In the genomic region with DNA sequence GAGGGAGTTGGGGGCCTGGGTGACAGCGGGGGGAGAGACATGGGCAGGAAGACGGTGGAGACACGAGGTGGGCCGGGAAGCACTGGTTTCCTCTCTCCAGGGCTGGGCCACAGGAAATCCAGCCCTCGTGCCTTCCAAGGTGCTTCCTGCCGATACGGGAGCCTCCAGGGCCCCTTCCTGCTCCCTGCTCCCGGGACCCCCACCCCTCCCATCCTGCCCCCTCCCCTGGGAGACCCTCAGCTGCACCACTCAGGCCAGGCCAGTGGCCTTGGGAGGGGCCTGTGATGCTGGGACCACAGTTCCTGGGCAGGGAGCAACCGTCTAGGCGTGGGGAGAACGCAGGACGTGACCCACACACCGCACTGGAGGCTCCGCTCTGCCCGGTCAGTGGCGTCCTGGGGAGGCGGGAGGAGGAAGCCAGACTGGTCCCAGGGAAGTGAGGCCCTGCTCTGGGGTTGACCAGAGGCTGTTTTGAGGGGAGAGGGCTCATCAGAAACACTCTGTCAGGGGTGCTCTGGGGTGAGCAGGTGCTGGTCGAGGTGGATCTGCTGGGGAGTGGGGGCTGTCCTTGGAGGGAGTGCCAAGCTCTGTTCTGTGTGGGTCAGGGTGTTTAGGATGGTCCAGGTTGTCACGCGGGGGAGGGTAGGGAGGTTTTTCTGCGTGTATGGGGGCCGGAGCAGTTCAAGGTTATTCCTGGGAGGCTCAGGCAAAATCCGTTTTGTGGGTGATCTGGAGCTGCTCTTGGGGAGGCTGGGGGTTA, we compare ENCODE assay signal across 9 cellular contexts. TPM values are rescaled to one million over a fixed set of nuclear protein-coding genes. Genes with fewer than 3 reads are reported as not detected.
DNase-seq lines count a peak whose midpoint lies in the region; ATAC-seq and TF ChIP-seq lines count a peak whose summit lies in the region.
"Had no signal": no experiment of that assay in that cellular context is flagged by ENCODE, and none has a peak within 500 bp of the region (broad histone marks: within the 10 kb centered on the region; RNA-seq: fewer than 3 reads in every experiment).

SHANK3 (plus strand) TSS at position 353 of the 760 bp plus-strand sequence.

- no peaks in the 10 kb centered on the region for H3K4me1 ChIP-seq in urinary bladder (ENCODE audit: insufficient read depth)

- H3K4me3 ChIP-seq in urinary bladder (ENCODE audit: low read depth, low read length), result peak within 1 kb of the TSS; percentile 59

- peaks cover 12% of the 10 kb centered on the region for H3K4me1 Mint-ChIP-seq in activated T-cell treated with anti-CD3 and anti-CD28 coated beads, Interleukin-2, amount 50 U/mL, for 72 hours (ENCODE audit: low read depth)
- H3K4me1 Mint-ChIP-seq in effector memory CD8-positive, alpha-beta T cell (ENCODE audit: low read depth in 2 of 2), result peaks cover 8 to 9% of the 10 kb centered on the region in 2 donors

- H3K4me3 Mint-ChIP-seq in activated T-cell treated with anti-CD3 and anti-CD28 coated beads, Interleukin-2, amount 50 U/mL, for 72 hours, result peak within 1 kb of the TSS; percentile 26 to 65
- H3K4me3 Mint-ChIP-seq in effector memory CD8-positive, alpha-beta T cell, result peak within 1 kb of the TSS; percentile 45 to 59

- peaks cover 0 to 5% of the 10 kb centered on the region in 2 donors for H3K36me3 Mint-ChIP-seq in activated T-cell treated with anti-CD3 and anti-CD28 coated beads, Interleukin-2, amount 50 U/mL, for 72 hours (ENCODE audit: insufficient read depth in 2 of 2)
- H3K36me3 Mint-ChIP-seq in effector memory CD8-positive, alpha-beta T cell (ENCODE audit: insufficient read depth), result peaks cover 8% of the 10 kb centered on the region

- peak within 1 kb of the TSS; percentile 15 for H3K27ac ChIP-seq in urinary bladder (ENCODE audit: low read depth)

- no peak for TF ChIP-seq POLR2A in erythroblast (IDR thresholded peaks at IDR 0.05; ENCODE audit: low read length)

- no peak for ATAC-seq in activated T-cell treated with anti-CD3 and anti-CD28 coated beads, Interleukin-2, amount 50 U/mL, for 72 hours (replicated peaks in 1 of 2)
- ATAC-seq in effector memory CD8-positive, alpha-beta T cell (replicated peaks), result no peak
- no peak for ATAC-seq in GM19395 (IDR thresholded peaks at IDR 0.05; ENCODE audit: unreplicated experiment)

- no peaks in the 10 kb centered on the region for H3K9me3 Mint-ChIP-seq in activated T-cell treated with anti-CD3 and anti-CD28 coated beads, Interleukin-2, amount 50 U/mL, for 72 hours
- H3K9me3 Mint-ChIP-seq in effector memory CD8-positive, alpha-beta T cell, result no peaks in the 10 kb centered on the region

- H3K36me3 ChIP-seq in urinary bladder (ENCODE audit: insufficient read depth), result no peaks in the 10 kb centered on the region

- peaks cover 46% of the 10 kb centered on the region for H3K27me3 Mint-ChIP-seq in activated T-cell treated with anti-CD3 and anti-CD28 coated beads, Interleukin-2, amount 50 U/mL, for 72 hours (ENCODE audit: low read depth)
- peaks cover 57 to 68% of the 10 kb centered on the region in 2 donors for H3K27me3 Mint-ChIP-seq in effector memory CD8-positive, alpha-beta T cell

- no peak within 1 kb of the TSS for H3K27ac Mint-ChIP-seq in activated T-cell treated with anti-CD3 and anti-CD28 coated beads, Interleukin-2, amount 50 U/mL, for 72 hours
- H3K27ac Mint-ChIP-seq in effector memory CD8-positive, alpha-beta T cell, result peak within 1 kb of the TSS; percentile 30 to 45

- 42% methylated on average over 23 of the region's 23 CpGs for WGBS in urinary bladder

- no peak for DNase-seq in activated T-cell treated with anti-CD3 and anti-CD28 coated beads, Interleukin-2, amount 50 U/mL, for 72 hours
- DNase-seq in activated T-cell treated with anti-CD3 and anti-CD28 coated beads, Interleukin-2, amount 50 U/mL, for 48 hours, result no peak
- no peak for DNase-seq in effector memory CD8-positive, alpha-beta T cell
- DNase-seq in mucosa of gallbladder (ENCODE audit: low spot score) (peak; percentile 17), erythroblast (lab: John Stamatoyannopoulos, UW) (no peak), globus pallidus (ENCODE audit: low spot score) (no peak)
- DNase-seq: midbrain had no signal

RNA-seq across cellular contexts. Expression of gene SHANK3, which starts in this region (rescaled TPM):
- under 1 TPM; 0.19 to 0.24 TPM for total RNA-seq in activated T-cell treated with anti-CD3 and anti-CD28 coated beads, Interleukin-2, amount 50 U/mL, for 72 hours
- total RNA-seq in mucosa of gallbladder (21.8 TPM), urinary bladder (8.1 TPM)
- 18.5 TPM for polyA plus RNA-seq in urinary bladder
